1 cellular context compared by ENCODE assay signal in genomic region chr3:158727499-158728377, GRCh38.
TF ChIP-seq lines count a peak whose summit lies in the region.

No MANE protein-coding gene starts in this region.

TF ChIP-seq in GM12878, 131 proteins besides CTCF, POLR2A, EP300 and RAD21 (continued from another document):
- TF ChIP-seq E4F1 (IDR thresholded peaks at IDR 0.05; ENCODE audit: borderline replicate concordance, partially characterized antibody) (no peak), YY1 (IDR thresholded peaks at IDR 0.05; ENCODE audit: low read depth, low read length) (0 out of 2 replicates have a peak, but pooled peaks have one; percentile 36), HSF1 (IDR thresholded peaks at IDR 0.05; ENCODE audit: low read depth, low read length) (no peak), NFXL1 (IDR thresholded peaks at IDR 0.05; ENCODE audit: borderline replicate concordance) (no peak)
